ENCODE assay signal across 8 cellular contexts in genomic region chr10:18658992-18659783, GRCh38. TPM values are rescaled to one million over a fixed set of nuclear protein-coding genes. Genes with fewer than 3 reads are reported as not detected.
A peak's percentile ranks its signal among the peaks of the same experiment; 100 is the strongest.
DNase-seq lines count a peak whose midpoint lies in the region; ATAC-seq and TF ChIP-seq lines count a peak whose summit lies in the region.

Gene ARL5B (plus strand): TSS chr10:18659431. CDS start chr10:18659638, 207 bp downstream.

- peaks cover 8 to 11% of the 10 kb centered on the region in 2 donors for H3K36me3 Mint-ChIP-seq in CD14-positive monocyte
- H3K36me3 Mint-ChIP-seq in activated CD4-positive, alpha-beta memory T cell treated with anti-CD3 and anti-CD28 coated beads for 36 hours, result peaks cover 17% of the 10 kb centered on the region

- H3K9me3 ChIP-seq in duodenal mucosa (ENCODE audit: control insufficient read depth in 1 of 2, low read length in 2 of 2) (no peaks in the 10 kb centered on the region), right lobe of liver (no peaks in the 10 kb centered on the region)

- intact Hi-C loops in CD14-positive monocyte (cut with micrococcal nuclease) (loop anchor here (10.0 kb wide), 3 partner anchors 1014 to 1844 kb away; partner anchors contain the start of genes RSU1 (in 1 of the 2) and STAM (in 1 of the 2)), right lobe of liver (cut with DNase I) (no loop called here)
- intact Hi-C loops in activated CD4-positive, alpha-beta memory T cell treated with anti-CD3 and anti-CD28 coated beads for 36 hours (cut with micrococcal nuclease), result loop anchor here (1.0 to 10.0 kb wide), 6 partner anchors 8 to 1454 kb away; partner anchors contain the start of genes NSUN6, STAM and TRDMT1

- ATAC-seq in GM19395 (IDR thresholded peaks at IDR 0.05; ENCODE audit: unreplicated experiment), result peak; percentile 79
- ATAC-seq in HG03565 (IDR thresholded peaks at IDR 0.05; ENCODE audit: unreplicated experiment), result peak; percentile 67
- peak; percentile 93 to 99 (median 97) for ATAC-seq in right lobe of liver

- TF ChIP-seq CTCF in CD14-positive monocyte (IDR thresholded peaks at IDR 0.05) (no peak), right lobe of liver (IDR thresholded peaks at IDR 0.05) (no peak)

- peaks cover 0 to 1% (median 0%) of the 10 kb centered on the region in 7 donors for H3K9me3 Mint-ChIP-seq in CD14-positive monocyte
- no peaks in the 10 kb centered on the region for H3K9me3 Mint-ChIP-seq in activated CD4-positive, alpha-beta memory T cell treated with anti-CD3 and anti-CD28 coated beads for 36 hours

- H3K27me3 ChIP-seq in duodenal mucosa (ENCODE audit: control insufficient read depth in 1 of 2, insufficient read depth in 2 of 2, low read length in 2 of 2) (no peaks in the 10 kb centered on the region), right lobe of liver (no peaks in the 10 kb centered on the region)

- CTCF ChIA-PET in activated CD4-positive, alpha-beta memory T cell treated with anti-CD3 and anti-CD28 coated beads for 36 hours (lab: Charles Lee), result no interaction called here

- H3K4me1 ChIP-seq in duodenal mucosa (ENCODE audit: control insufficient read depth in 1 of 2, insufficient read depth in 2 of 2, low read length in 2 of 2) (peaks cover 16 to 18% of the 10 kb centered on the region in 2 donors), right lobe of liver (peaks cover 0 to 19% (median 3%) of the 10 kb centered on the region in 4 donors)

- peak; percentile 95 for DNase-seq in CD14-positive monocyte (ENCODE audit: low spot score)
- peak; percentile 92 for DNase-seq in NCI-H774 (lab: John Stamatoyannopoulos, UW)
- peak; percentile 98 for DNase-seq in activated CD4-positive, alpha-beta memory T cell treated with anti-CD3 and anti-CD28 coated beads for 36 hours
- peak; percentile 99 for DNase-seq in right lobe of liver
- peak; percentile 95 for DNase-seq in stimulated activated CD4-positive, alpha-beta T cell treated with anti-CD3 and anti-CD28 coated beads, Interleukin-4, amount 100 ng/mL, for 4 hours

- H3K36me3 ChIP-seq in duodenal mucosa (ENCODE audit: control insufficient read depth in 1 of 2, insufficient read depth in 2 of 2, low read length in 2 of 2), result no peaks in the 10 kb centered on the region
- no peaks in the 10 kb centered on the region for H3K36me3 ChIP-seq in right lobe of liver

- H3K27me3 Mint-ChIP-seq in CD14-positive monocyte (ENCODE audit: low read depth in 3 of 3), result no peaks in the 10 kb centered on the region
- no peaks in the 10 kb centered on the region for H3K27me3 Mint-ChIP-seq in activated CD4-positive, alpha-beta memory T cell treated with anti-CD3 and anti-CD28 coated beads for 36 hours

- 0% methylated on average over 20 of the region's 73 CpGs for WGBS in right lobe of liver (ENCODE audit: insufficient coverage, low coverage, low lambda C conversion rate, missing lambda C conversion rate)

- H3K4me3 ChIP-seq in duodenal mucosa (ENCODE audit: low read depth in 1 of 2, low read length in 2 of 2), result peak within 1 kb of the TSS; percentile 93 to 98
- peak within 1 kb of the TSS; percentile 64 to 88 (median 77) for H3K4me3 ChIP-seq in right lobe of liver

- H3K4me1 Mint-ChIP-seq in CD14-positive monocyte, result peaks cover 30% of the 10 kb centered on the region
- peaks cover 33% of the 10 kb centered on the region for H3K4me1 Mint-ChIP-seq in activated CD4-positive, alpha-beta memory T cell treated with anti-CD3 and anti-CD28 coated beads for 36 hours (ENCODE audit: low read depth)

- H3K27ac Mint-ChIP-seq in CD14-positive monocyte, result peak within 1 kb of the TSS; percentile 97 to 100 (median 98)
- peak within 1 kb of the TSS; percentile 92 for H3K27ac Mint-ChIP-seq in activated CD4-positive, alpha-beta memory T cell treated with anti-CD3 and anti-CD28 coated beads for 36 hours

- H3K9ac ChIP-seq in duodenal mucosa (ENCODE audit: low read depth in 1 of 2, low read length in 2 of 2), result peak within 1 kb of the TSS; percentile 95 to 97

- H3K27ac ChIP-seq in duodenal mucosa (ENCODE audit: low read depth, low read length) (peak within 1 kb of the TSS; percentile 94), right lobe of liver (peak within 1 kb of the TSS; percentile 97 to 100 (median 99))

- POLR2A ChIA-PET in activated CD4-positive, alpha-beta memory T cell treated with anti-CD3 and anti-CD28 coated beads for 36 hours (lab: Charles Lee), result interaction anchor here (1.0 to 2.5 kb wide), 3 partner anchors 9 to 1015 kb away, joined by 3 to 19 read pairs (median 4); partner anchors contain the start of genes NSUN6 and STAM

- peak; percentile 94 for TF ChIP-seq POLR2A in right lobe of liver (IDR thresholded peaks at IDR 0.05)

- H3K4me3 Mint-ChIP-seq in CD14-positive monocyte, result peak within 1 kb of the TSS; percentile 99 to 100
- peak within 1 kb of the TSS; percentile 95 for H3K4me3 Mint-ChIP-seq in activated CD4-positive, alpha-beta memory T cell treated with anti-CD3 and anti-CD28 coated beads for 36 hours

RNA-seq across cellular contexts. Expression of gene ARL5B, which starts in this region (rescaled TPM):
- 1 to 10 TPM; 1.3 to 1.4 TPM for polyA plus RNA-seq in CD14-positive monocyte
- total RNA-seq in activated CD4-positive, alpha-beta memory T cell treated with anti-CD3 and anti-CD28 coated beads for 36 hours, result 10 to 100 TPM; 16.2 to 16.3 TPM
- 10 to 100 TPM in 4 of 6 experiments, 1 to 10 TPM in 2; 7.9 to 32.6 (median 20.4) TPM for total RNA-seq in right lobe of liver

Comparison
In these comparisons a context has a peak if more than half of its experiments do, and no peak if none do; other contexts are left out.
1. Peak in every context shown above with its lines: DNase-seq, ATAC-seq, H3K4me3 ChIP-seq and H3K27ac ChIP-seq.
2. intact Hi-C loops: an anchor here in CD14-positive monocyte (10.0 kb wide) and activated CD4-positive, alpha-beta memory T cell treated with anti-CD3 and anti-CD28 coated beads for 36 hours (1.0 to 10.0 kb wide); none called in right lobe of liver.